ENCODE assay signal across 21 cellular contexts in genomic region chr2:3766824-3767223, GRCh38.
"Had no signal": no experiment of that assay in that cellular context is flagged by ENCODE, and none has a peak within 500 bp of the region (broad histone marks: within the 10 kb centered on the region; RNA-seq: fewer than 3 reads in every experiment).

No MANE protein-coding gene starts in this region.

- FAIRE-seq: K562, RCC 7860 had no signal

- H3K27ac ChIP-seq: KMS-11 had no signal

- H3K9ac ChIP-seq: KMS-11, SK-N-SH had no signal

- H3K4me3 Mint-ChIP-seq: IgD-negative memory B cell had no signal

- H3K27ac Mint-ChIP-seq: IgD-negative memory B cell had no signal

- H3K4me1 Mint-ChIP-seq: IgD-negative memory B cell had no signal

- DNase-seq: Kasumi-1, MM.1S, NCI-H1092 treated with DMSO at 0.1 percent for 48 hours, NCI-H1436, NCI-H187, NCI-H2029, NCI-H2081 treated with DMSO at 0.1 percent for 48 hours, NCI-H2171, NCI-H226, NCI-H446, NCI-H510A, NCI-H524 treated with DMSO at 0.1 percent for 48 hours, NCI-H69, NCI-H774, RPMI8226, SHP77, SK-N-SH had no signal

- H3K4me2 ChIP-seq: KMS-11, SK-N-SH had no signal

- H3K27me3 Mint-ChIP-seq: IgD-negative memory B cell had no signal

- H3K4me3 ChIP-seq: K562 had no signal

- ATAC-seq: K562 had no signal

- H3K9me3 ChIP-seq: SK-N-SH had no signal
